In the genomic region with DNA sequence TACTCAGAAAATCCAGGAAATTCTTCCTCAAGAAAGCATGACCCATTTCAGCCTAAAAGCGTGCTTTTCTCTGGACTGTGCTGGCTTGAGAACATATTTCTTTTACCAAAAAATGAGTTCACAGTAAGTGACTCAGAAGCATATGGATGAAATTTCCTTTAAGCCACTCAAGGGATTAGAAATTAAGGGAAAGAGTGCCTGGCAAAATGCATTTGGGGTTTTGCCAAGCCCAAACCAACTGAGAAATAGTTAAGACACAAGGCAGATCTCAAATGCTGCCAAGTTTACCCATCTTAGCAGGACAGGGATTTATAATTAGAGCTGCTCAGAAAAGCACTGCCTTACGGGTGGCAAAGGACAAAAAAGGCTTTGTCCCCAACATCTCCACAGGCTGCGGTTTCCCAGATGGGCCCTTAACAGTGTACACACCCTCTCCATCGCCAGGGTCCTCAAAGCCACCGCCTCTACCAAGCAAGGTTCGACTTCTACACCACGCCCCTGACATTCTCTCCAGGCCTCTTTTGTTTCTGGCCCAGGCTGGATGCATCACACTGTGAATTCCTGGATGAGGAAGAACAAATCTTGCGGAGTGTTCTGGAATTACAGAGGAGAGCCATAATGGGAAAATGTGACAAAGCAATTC, we compare ENCODE assay signal across 9 cellular contexts. TPM values are rescaled to one million over a fixed set of nuclear protein-coding genes. Genes with fewer than 3 reads are reported as not detected.
A peak's percentile ranks its signal among the peaks of the same experiment; 100 is the strongest.
DNase-seq lines count a peak whose midpoint lies in the region; ATAC-seq lines count a peak whose summit lies in the region.
"Had no signal": no experiment of that assay in that cellular context is flagged by ENCODE, and none has a peak within 500 bp of the region (broad histone marks: within the 10 kb centered on the region; RNA-seq: fewer than 3 reads in every experiment).

No MANE protein-coding gene starts in this region.

- DNase-seq in GM04504 (ENCODE audit: low read depth), result peak; percentile 94
- DNase-seq in T1000 (lab: John Stamatoyannopoulos, UW), result peak; percentile 12
- peak; percentile 17 for DNase-seq in globus pallidus (ENCODE audit: low spot score)
- DNase-seq in activated T-helper 1 cell treated with anti-CD3 and anti-CD28 coated beads, Interleukin-12 subunit alpha, Interleukin-12 subunit beta, Interleukin-2, Interleukin-4 antibody, amounts not matched to agents 30 ng/mL and 10 ng/mL and 1 ng/mL, durations not matched to agents 14 hours and 24 hours and 36 hours (ENCODE audit: low spot score), result no peak
- no peak for DNase-seq in activated CD4-positive, alpha-beta T cell treated with anti-CD3 and anti-CD28 coated beads for 48 hours
- no peak for DNase-seq in OCI-M2 (lab: John Stamatoyannopoulos, UW; ENCODE audit: unreplicated experiment)

- H3K4me1 Mint-ChIP-seq in activated T-helper 1 cell treated with anti-CD3 and anti-CD28 coated beads, Interleukin-12 subunit alpha, Interleukin-12 subunit beta, Interleukin-2, Interleukin-4 antibody, amounts not matched to agents 30 ng/mL and 10 ng/mL and 1 ng/mL, durations not matched to agents 14 hours and 24 hours and 36 hours (ENCODE audit: low read depth), result peaks cover 6% of the 10 kb centered on the region

- ATAC-seq in GM19395 (IDR thresholded peaks at IDR 0.05; ENCODE audit: unreplicated experiment), result no peak

- no peak overlapping the region for H3K27ac Mint-ChIP-seq in activated T-helper 1 cell treated with anti-CD3 and anti-CD28 coated beads, Interleukin-12 subunit alpha, Interleukin-12 subunit beta, Interleukin-2, Interleukin-4 antibody, amounts not matched to agents 30 ng/mL and 10 ng/mL and 1 ng/mL, durations not matched to agents 14 hours and 24 hours and 36 hours
- H3K27ac Mint-ChIP-seq: memory B cell had no signal

- no peak overlapping the region for H3K4me3 Mint-ChIP-seq in activated T-helper 1 cell treated with anti-CD3 and anti-CD28 coated beads, Interleukin-12 subunit alpha, Interleukin-12 subunit beta, Interleukin-2, Interleukin-4 antibody, amounts not matched to agents 30 ng/mL and 10 ng/mL and 1 ng/mL, durations not matched to agents 14 hours and 24 hours and 36 hours
- H3K4me3 Mint-ChIP-seq: memory B cell had no signal

- no peaks in the 10 kb centered on the region for H3K9me3 Mint-ChIP-seq in activated T-helper 1 cell treated with anti-CD3 and anti-CD28 coated beads, Interleukin-12 subunit alpha, Interleukin-12 subunit beta, Interleukin-2, Interleukin-4 antibody, amounts not matched to agents 30 ng/mL and 10 ng/mL and 1 ng/mL, durations not matched to agents 14 hours and 24 hours and 36 hours
- H3K9me3 Mint-ChIP-seq: memory B cell had no signal

- no peaks in the 10 kb centered on the region for H3K36me3 Mint-ChIP-seq in activated T-helper 1 cell treated with anti-CD3 and anti-CD28 coated beads, Interleukin-12 subunit alpha, Interleukin-12 subunit beta, Interleukin-2, Interleukin-4 antibody, amounts not matched to agents 30 ng/mL and 10 ng/mL and 1 ng/mL, durations not matched to agents 14 hours and 24 hours and 36 hours (ENCODE audit: low read depth)
- H3K36me3 Mint-ChIP-seq: memory B cell had no signal

- H3K27me3 Mint-ChIP-seq in activated T-helper 1 cell treated with anti-CD3 and anti-CD28 coated beads, Interleukin-12 subunit alpha, Interleukin-12 subunit beta, Interleukin-2, Interleukin-4 antibody, amounts not matched to agents 30 ng/mL and 10 ng/mL and 1 ng/mL, durations not matched to agents 14 hours and 24 hours and 36 hours (ENCODE audit: insufficient read depth), result peaks cover 21% of the 10 kb centered on the region

- H3K27ac ChIP-seq in skin epidermis, result peak overlapping the region in 16 of 21 experiments; percentile 3 to 88 (median 54)

- intact Hi-C loops in activated T-helper 1 cell treated with anti-CD3 and anti-CD28 coated beads, Interleukin-12 subunit alpha, Interleukin-12 subunit beta, Interleukin-2, Interleukin-4 antibody, amounts not matched to agents 30 ng/mL and 10 ng/mL and 1 ng/mL, durations not matched to agents 14 hours and 24 hours and 36 hours (cut with micrococcal nuclease), result no loop called here

- H3K4me3 ChIP-seq in skin epidermis, result no peak overlapping the region

RNA-seq across cellular contexts. Expression of a gene that starts 30.1 kb away (rescaled TPM):
- total RNA-seq in activated T-helper 1 cell treated with anti-CD3 and anti-CD28 coated beads, Interleukin-12 subunit alpha, Interleukin-12 subunit beta, Interleukin-2, Interleukin-4 antibody, amounts not matched to agents 30 ng/mL and 10 ng/mL and 1 ng/mL, durations not matched to agents 14 hours and 24 hours and 36 hours, result 0.47 TPM in 2 replicates

RNA-seq across cellular contexts. Expression of a gene that starts 56.6 kb away (rescaled TPM):
- total RNA-seq in activated T-helper 1 cell treated with anti-CD3 and anti-CD28 coated beads, Interleukin-12 subunit alpha, Interleukin-12 subunit beta, Interleukin-2, Interleukin-4 antibody, amounts not matched to agents 30 ng/mL and 10 ng/mL and 1 ng/mL, durations not matched to agents 14 hours and 24 hours and 36 hours, result 7.2 and 8.5 TPM in 2 replicates

Comparison
In these comparisons a context has a peak if more than half of its experiments do, and no peak if none do; other contexts are left out.
1. DNase-seq: peak in GM04504 (single experiment), T1000 (single experiment) and globus pallidus (single experiment); none in activated T-helper 1 cell treated with anti-CD3 and anti-CD28 coated beads, Interleukin-12 subunit alpha, Interleukin-12 subunit beta, Interleukin-2, Interleukin-4 antibody, amounts not matched to agents 30 ng/mL and 10 ng/mL and 1 ng/mL, durations not matched to agents 14 hours and 24 hours and 36 hours (single experiment), activated CD4-positive, alpha-beta T cell treated with anti-CD3 and anti-CD28 coated beads for 48 hours (single experiment) and OCI-M2 (single experiment).